In the genomic region with DNA sequence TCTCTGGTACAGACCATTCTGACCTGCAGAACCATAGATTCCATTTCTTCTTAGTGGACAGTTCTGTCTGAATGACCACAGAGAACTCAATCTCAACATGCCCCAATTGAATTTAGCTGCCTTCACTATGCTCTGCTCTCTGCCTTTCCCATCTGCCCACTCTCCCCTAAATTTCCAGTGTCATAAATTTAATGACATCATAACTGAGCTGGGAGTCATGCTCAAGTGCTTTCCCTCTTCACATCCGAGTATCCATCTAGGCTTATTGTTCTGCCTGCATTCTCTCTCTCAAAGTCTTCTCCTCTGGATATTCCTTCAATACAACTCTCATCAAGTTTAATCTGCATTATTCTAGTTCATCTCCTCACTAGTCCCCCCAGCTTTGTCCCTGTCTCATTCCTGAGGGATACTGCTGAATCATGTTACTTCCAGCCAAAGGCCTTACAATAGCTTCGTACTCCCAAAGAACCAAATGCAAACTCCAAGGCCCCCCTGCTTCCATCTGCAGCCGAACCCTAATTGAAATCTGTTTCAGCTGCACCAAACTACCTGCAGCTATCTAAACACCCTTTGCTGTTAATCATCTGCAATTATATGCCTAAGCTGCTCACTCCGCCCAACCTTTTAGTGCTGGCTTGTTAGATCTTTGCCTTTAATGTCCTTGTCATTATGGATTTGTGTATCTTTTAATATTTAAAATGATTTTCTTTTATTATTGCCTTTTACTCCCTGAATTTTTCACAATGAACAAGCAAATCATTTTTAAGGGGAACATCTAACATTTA, we compare ENCODE assay signal across 16 cellular contexts.
"Had no signal": no experiment of that assay in that cellular context is flagged by ENCODE, and none has a peak within 500 bp of the region (broad histone marks: within the 10 kb centered on the region; RNA-seq: fewer than 3 reads in every experiment).

No MANE protein-coding gene starts in this region.

- H3K9me3 ChIP-seq: breast epithelium, prostate gland had no signal

- H3K4me1 ChIP-seq: breast epithelium, prostate gland had no signal

- H3K27ac ChIP-seq: breast epithelium, dorsolateral prefrontal cortex, prostate gland had no signal

- H3K4me3 ChIP-seq: breast epithelium, dorsolateral prefrontal cortex, prostate gland had no signal

- H3K36me3 ChIP-seq: breast epithelium, prostate gland had no signal

- H3K27me3 ChIP-seq: breast epithelium, dorsolateral prefrontal cortex had no signal

- DNase-seq: activated CD4-positive, alpha-beta memory T cell treated with anti-CD3 and anti-CD28 coated beads for 36 hours; activated CD4-positive, CD25-positive, alpha-beta regulatory T cell treated with anti-CD3 and anti-CD28 coated beads, Interleukin-2, amount 50 U/mL, for 72 hours; aorta; dorsolateral prefrontal cortex; foreskin melanocyte; head of caudate nucleus; natural killer cell; occipital lobe; stimulated activated CD4-positive, alpha-beta T cell treated with anti-CD3 and anti-CD28 coated beads, Interleukin-12 subunit alpha, Interleukin-12 subunit beta, amount 100 ng/mL, for 4 hours; stimulated activated naive CD4-positive, alpha-beta T cell; substantia nigra; T-helper 9 cell; trophoblast cell had no signal

- ATAC-seq: left lobe of liver, natural killer cell had no signal
